In genomic region chr17:58120195-58120822, GRCh38 we compare ENCODE assay signal across 1 cellular context.
TF ChIP-seq lines count a peak whose summit lies in the region.

No MANE protein-coding gene starts in this region.

TF ChIP-seq in HepG2, 621 proteins besides CTCF, POLR2A, EP300 and RAD21 (continued from another document and continues in another):
- TF ChIP-seq ARID5B (CRISPR knock-in tag; IDR thresholded peaks at IDR 0.05) (peak; percentile 54; the same call in 1 of the 2 replicates), ZNF546 (CRISPR knock-in tag; conservative IDR thresholded peaks at IDR 0.05) (no peak), ZFX (CRISPR knock-in tag; IDR thresholded peaks at IDR 0.05; ENCODE audit: low read depth) (no peak), GATA4 (IDR thresholded peaks at IDR 0.05; ENCODE audit: borderline replicate concordance, low read depth) (no peak), ZSCAN20 (CRISPR knock-in tag; IDR thresholded peaks at IDR 0.05; ENCODE audit: borderline replicate concordance) (no peak), NONO (IDR thresholded peaks at IDR 0.05) (no peak), NONO (CRISPR knock-in tag; conservative IDR thresholded peaks at IDR 0.05) (no peak), ZNF430 (CRISPR knock-in tag; IDR thresholded peaks at IDR 0.05) (peak; percentile 57; the same call in 1 of the 2 replicates), ZNF792 (CRISPR knock-in tag; IDR thresholded peaks at IDR 0.05) (peak; percentile 79), ZNF253 (CRISPR knock-in tag; IDR thresholded peaks at IDR 0.05; ENCODE audit: borderline replicate concordance) (0 out of 2 replicates have a peak, but pooled peaks have one; percentile 53), BCL3 (CRISPR knock-in tag; IDR thresholded peaks at IDR 0.05) (no peak), ZNF20 (CRISPR knock-in tag; IDR thresholded peaks at IDR 0.05) (no peak), ZNF772 (CRISPR knock-in tag; IDR thresholded peaks at IDR 0.05) (no peak; the same call in 1 of the 2 replicates), ZBTB21 (CRISPR knock-in tag; IDR thresholded peaks at IDR 0.05) (no peak), ZIK1 (CRISPR knock-in tag; IDR thresholded peaks at IDR 0.05; ENCODE audit: borderline replicate concordance, low read depth) (peak; percentile 50; the same call in 1 of the 2 replicates), ZNF556 (CRISPR knock-in tag; IDR thresholded peaks at IDR 0.05; ENCODE audit: borderline replicate concordance) (no peak), ZNF780A (CRISPR knock-in tag; IDR thresholded peaks at IDR 0.05) (no peak), ZNF839 (CRISPR knock-in tag; IDR thresholded peaks at IDR 0.05; ENCODE audit: borderline replicate concordance) (no peak), ZNF749 (CRISPR knock-in tag; IDR thresholded peaks at IDR 0.05; ENCODE audit: borderline replicate concordance) (peak; percentile 93; the same call in 1 of the 2 replicates), HNF1B (CRISPR knock-in tag; IDR thresholded peaks at IDR 0.05) (no peak), ATF6 (CRISPR knock-in tag; conservative IDR thresholded peaks at IDR 0.05) (0 out of 2 replicates have a peak, but pooled peaks have one; percentile 62), BHLHE40 (IDR thresholded peaks at IDR 0.05; ENCODE audit: low read length) (no peak), ZNF598 (CRISPR knock-in tag; IDR thresholded peaks at IDR 0.05; ENCODE audit: borderline replicate concordance) (no peak), TERF1 (CRISPR knock-in tag; IDR thresholded peaks at IDR 0.05) (no peak), JUN (CRISPR knock-in tag; IDR thresholded peaks at IDR 0.05) (no peak), ATF5 (CRISPR knock-in tag; IDR thresholded peaks at IDR 0.05; ENCODE audit: low read depth) (no peak), ZNF3 (CRISPR knock-in tag; IDR thresholded peaks at IDR 0.05) (peak; percentile 60; the same call in 1 of the 2 replicates), NFIC (IDR thresholded peaks at IDR 0.05; ENCODE audit: low read length) (no peak), ZSCAN25 (CRISPR knock-in tag; IDR thresholded peaks at IDR 0.05) (no peak), SMAD1 (CRISPR knock-in tag; IDR thresholded peaks at IDR 0.05; ENCODE audit: borderline replicate concordance, low read depth) (no peak), ZSCAN30 (CRISPR knock-in tag; IDR thresholded peaks at IDR 0.05) (no peak), SMARCC2 (IDR thresholded peaks at IDR 0.05) (no peak), BRCA1 (CRISPR knock-in tag; IDR thresholded peaks at IDR 0.05) (no peak; the same call in 1 of the 2 replicates), SOX6 (IDR thresholded peaks at IDR 0.05) (no peak), SOX6 (CRISPR knock-in tag; IDR thresholded peaks at IDR 0.05) (no peak), MED13 (CRISPR knock-in tag; IDR thresholded peaks at IDR 0.05) (no peak), THAP8 (CRISPR knock-in tag; IDR thresholded peaks at IDR 0.05; ENCODE audit: borderline replicate concordance) (no peak), SAFB2 (CRISPR knock-in tag; IDR thresholded peaks at IDR 0.05; ENCODE audit: borderline replicate concordance, low read depth) (no peak), NFE2 (CRISPR knock-in tag; IDR thresholded peaks at IDR 0.05) (no peak), ZNF143 (CRISPR knock-in tag; IDR thresholded peaks at IDR 0.05) (no peak), ZFP41 (CRISPR knock-in tag; IDR thresholded peaks at IDR 0.05; ENCODE audit: borderline replicate concordance) (no peak), ZSCAN21 (CRISPR knock-in tag; IDR thresholded peaks at IDR 0.05; ENCODE audit: borderline replicate concordance) (peak; percentile 38; the same call in 1 of the 2 replicates), PRDM10 (CRISPR knock-in tag; IDR thresholded peaks at IDR 0.05; ENCODE audit: low read depth) (0 out of 2 replicates have a peak, but pooled peaks have one; percentile 48), CBX1 (IDR thresholded peaks at IDR 0.05; ENCODE audit: low read depth) (no peak), ZFAT (CRISPR knock-in tag; conservative IDR thresholded peaks at IDR 0.05) (no peak), ZNF136 (CRISPR knock-in tag; IDR thresholded peaks at IDR 0.05; ENCODE audit: low read depth) (no peak), ZNF678 (CRISPR knock-in tag; IDR thresholded peaks at IDR 0.05) (no peak), RFXANK (CRISPR knock-in tag; IDR thresholded peaks at IDR 0.05) (peak; percentile 81; the same call in 1 of the 2 replicates), ZNF160 (CRISPR knock-in tag; IDR thresholded peaks at IDR 0.05) (no peak), EHMT2 (IDR thresholded peaks at IDR 0.05; ENCODE audit: borderline replicate concordance, low read depth, low read length) (peak; percentile 98), ZNF782 (CRISPR knock-in tag; IDR thresholded peaks at IDR 0.05; ENCODE audit: borderline replicate concordance) (no peak), TSC22D2 (CRISPR knock-in tag; IDR thresholded peaks at IDR 0.05; ENCODE audit: borderline replicate concordance) (peak; percentile 94), ZZZ3 (CRISPR knock-in tag; IDR thresholded peaks at IDR 0.05; ENCODE audit: borderline replicate concordance) (no peak), ZNF460 (CRISPR knock-in tag; IDR thresholded peaks at IDR 0.05; ENCODE audit: borderline replicate concordance) (no peak), ZNF496 (CRISPR knock-in tag; IDR thresholded peaks at IDR 0.05; ENCODE audit: insufficient replicate concordance) (no peak), NBN (conservative IDR thresholded peaks at IDR 0.05) (no peak), MBD4 (IDR thresholded peaks at IDR 0.05; ENCODE audit: borderline replicate concordance, low read length) (no peak), ZFP90 (CRISPR knock-in tag; IDR thresholded peaks at IDR 0.05; ENCODE audit: borderline replicate concordance) (no peak), RBFOX2 (IDR thresholded peaks at IDR 0.05; ENCODE audit: low read depth, low read length) (no peak), HMG20B (CRISPR knock-in tag; conservative IDR thresholded peaks at IDR 0.05) (no peak), SOX5 (CRISPR knock-in tag; IDR thresholded peaks at IDR 0.05; ENCODE audit: borderline replicate concordance) (peak; percentile 40; the same call in 1 of the 2 replicates), ZNF431 (CRISPR knock-in tag; IDR thresholded peaks at IDR 0.05; ENCODE audit: borderline replicate concordance, low read depth) (no peak), AGO1 (IDR thresholded peaks at IDR 0.05; ENCODE audit: low read depth, low read length, poor library complexity, severe bottlenecking) (no peak), ZNF672 (CRISPR knock-in tag; IDR thresholded peaks at IDR 0.05) (no peak)
